In the genomic region with DNA sequence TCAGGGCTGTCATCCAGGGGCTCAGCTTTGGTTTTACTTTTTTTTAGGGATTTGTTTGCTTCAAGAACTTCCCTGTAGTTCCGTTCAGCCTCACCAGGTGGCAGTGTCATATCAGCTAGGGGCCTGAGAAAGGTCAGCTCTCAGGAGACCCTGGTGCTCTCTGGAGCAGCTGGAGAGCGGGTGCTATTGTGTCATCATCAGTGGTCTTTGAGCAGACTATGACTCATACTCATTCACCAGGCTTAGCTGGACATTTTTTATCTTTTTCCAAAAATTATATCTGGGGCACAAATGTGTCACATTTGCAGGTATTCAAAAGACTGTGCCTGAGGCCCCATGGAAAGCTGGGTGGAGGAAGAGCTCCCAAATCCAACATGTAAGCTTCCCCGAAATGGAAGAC, we compare ENCODE assay signal across 9 cellular contexts. TPM values are rescaled to one million over a fixed set of nuclear protein-coding genes. Genes with fewer than 3 reads are reported as not detected.
DNase-seq lines count a peak whose midpoint lies in the region; ATAC-seq, FAIRE-seq and TF ChIP-seq lines count a peak whose summit lies in the region.
"Had no signal": no experiment of that assay in that cellular context is flagged by ENCODE, and none has a peak within 500 bp of the region (broad histone marks: within the 10 kb centered on the region; RNA-seq: fewer than 3 reads in every experiment).

No MANE protein-coding gene starts in this region.

- no peak overlapping the region for H3K4me3 Mint-ChIP-seq in natural killer cell

- H3K4me3 ChIP-seq in right atrium auricular region (no peak overlapping the region), RWPE2 (ENCODE audit: severe bottlenecking) (no peak overlapping the region), endothelial cell of umbilical vein (replicated peaks in 1 of 3; ENCODE audit: insufficient read depth in 1 of 3, low read depth in 1 of 3, low read length in 3 of 3) (no peak overlapping the region)

- intact Hi-C loops in Right ventricle myocardium superior (cut with DNase I): loop anchor here (2.0 kb wide), 1 partner anchor 81 kb away; no protein-coding TSS in a partner anchor
- intact Hi-C loops in endothelial cell of umbilical vein (cut with micrococcal nuclease): loop anchor here (5.0 kb wide), 1 partner anchor 496 kb away; no protein-coding TSS in a partner anchor
- intact Hi-C loops in natural killer cell (cut with micrococcal nuclease): no loop called here

- FAIRE-seq in endothelial cell of umbilical vein (lab: Jason Lieb, UNC): peak; percentile 12

- peak in 1 of 2 donors; percentile 48 for TF ChIP-seq CTCF in right atrium auricular region (IDR thresholded peaks at IDR 0.05)
- peak; percentile 82 for TF ChIP-seq CTCF in LNCAP (IDR thresholded peaks at IDR 0.05)
- TF ChIP-seq CTCF in RWPE2 (IDR thresholded peaks at IDR 0.05; ENCODE audit: poor library complexity, severe bottlenecking): peak; percentile 97
- TF ChIP-seq CTCF in endothelial cell of umbilical vein (IDR thresholded peaks at IDR 0.05; ENCODE audit: extremely low read depth in 1 of 2, insufficient read depth in 1 of 2, low read depth in 1 of 2, low read length in 2 of 2): peak; percentile 56 to 60
- TF ChIP-seq CTCF in natural killer cell (IDR thresholded peaks at IDR 0.05): peak; percentile 19

- no peaks in the 10 kb centered on the region for H3K27me3 Mint-ChIP-seq in natural killer cell (ENCODE audit: low read depth in 2 of 2)

- no peak overlapping the region for H3K27ac Mint-ChIP-seq in natural killer cell

- TF ChIP-seq POLR2A in endothelial cell of umbilical vein (IDR thresholded peaks at IDR 0.05; ENCODE audit: low read depth, low read length): no peak

- no TSS peak for BruUV-seq in endothelial cell of umbilical vein (replicated peaks; lab: Mats Ljungman, UMichigan)

- peaks cover 0 to 50% of the 10 kb centered on the region in 2 donors for H3K9me3 ChIP-seq in right atrium auricular region
- H3K9me3 ChIP-seq in RWPE2 (ENCODE audit: severe bottlenecking): no peaks in the 10 kb centered on the region
- no peaks in the 10 kb centered on the region for H3K9me3 ChIP-seq in endothelial cell of umbilical vein (replicated peaks; ENCODE audit: control insufficient read depth, insufficient read depth, low read length)

- POLR2A ChIA-PET in endothelial cell of umbilical vein (lab: Charles Lee): no interaction called here

- no peak overlapping the region for H2AFZ ChIP-seq in endothelial cell of umbilical vein (ENCODE audit: low read depth, low read length)

- H3K9ac ChIP-seq in endothelial cell of umbilical vein (replicated peaks; ENCODE audit: extremely low read depth, insufficient read depth, low read length): no peak overlapping the region

- H3K27me3 ChIP-seq in right atrium auricular region: no peaks in the 10 kb centered on the region
- no peaks in the 10 kb centered on the region for H3K27me3 ChIP-seq in RWPE2 (ENCODE audit: insufficient read depth, poor library complexity, severe bottlenecking)
- no peaks in the 10 kb centered on the region for H3K27me3 ChIP-seq in endothelial cell of umbilical vein (ENCODE audit: control insufficient read depth in 2 of 2, insufficient read depth in 2 of 2, low read length in 2 of 2)

- H3K4me1 ChIP-seq in right atrium auricular region: no peaks in the 10 kb centered on the region
- H3K4me1 ChIP-seq in RWPE2 (ENCODE audit: insufficient read depth, poor library complexity, severe bottlenecking): no peaks in the 10 kb centered on the region
- H3K4me1 ChIP-seq in endothelial cell of umbilical vein (ENCODE audit: control insufficient read depth, extremely low read depth, insufficient read depth, low read length): no peaks in the 10 kb centered on the region

- dilution Hi-C loops in endothelial cell of umbilical vein (cut with MboI; ENCODE audit: extremely low pct_ligation_motif_present, low sequenced_read_pairs): no loop called here

- ATAC-seq in Right ventricle myocardium superior (ENCODE audit: poor library complexity): peak; percentile 53
- peak; percentile 44; the same call in 2 of the 3 replicates for ATAC-seq in RWPE2 (ENCODE audit: low read depth)
- no peak for ATAC-seq in natural killer cell
- no peak for ATAC-seq in HG03280 (IDR thresholded peaks at IDR 0.05; ENCODE audit: unreplicated experiment)

- H3K79me2 ChIP-seq in endothelial cell of umbilical vein (ENCODE audit: control insufficient read depth, insufficient read depth, low read length): no peaks in the 10 kb centered on the region

- H3K9me3 Mint-ChIP-seq in natural killer cell: peaks cover 2% of the 10 kb centered on the region in 2 donors

- H3K9me1 ChIP-seq in endothelial cell of umbilical vein (replicated peaks; ENCODE audit: control insufficient read depth, extremely low read depth, insufficient read depth, low read length): no peaks in the 10 kb centered on the region

- no peaks in the 10 kb centered on the region for H4K20me1 ChIP-seq in endothelial cell of umbilical vein (replicated peaks; ENCODE audit: control insufficient read depth, extremely low read depth, insufficient read depth, low read length)

- DNase-seq in Right ventricle myocardium superior (peak; percentile 44), right atrium auricular region (ENCODE audit: low spot score) (no peak), RWPE2 (ENCODE audit: low spot score) (peak; percentile 61), endothelial cell of umbilical vein (ENCODE audit: low read depth, low spot score) (peak; percentile 45), natural killer cell (no peak), activated gamma-delta T cell treated with Interleukin-2 at 50 U/mL for 16 hours (no peak)

- no peaks in the 10 kb centered on the region for H3K36me3 Mint-ChIP-seq in natural killer cell

- H3K36me3 ChIP-seq in right atrium auricular region (no peaks in the 10 kb centered on the region), RWPE2 (ENCODE audit: low read depth) (no peaks in the 10 kb centered on the region), endothelial cell of umbilical vein (ENCODE audit: control insufficient read depth in 2 of 2, extremely low read depth in 1 of 2, insufficient read depth in 2 of 2, low read length in 2 of 2) (no peaks in the 10 kb centered on the region)

- H3K4me2 ChIP-seq in endothelial cell of umbilical vein (ENCODE audit: insufficient read depth, low read length): no peak overlapping the region

- no peak overlapping the region for H3K27ac ChIP-seq in right atrium auricular region
- no peak overlapping the region for H3K27ac ChIP-seq in RWPE2 (ENCODE audit: poor library complexity, severe bottlenecking)
- no peak overlapping the region for H3K27ac ChIP-seq in endothelial cell of umbilical vein (ENCODE audit: insufficient read depth, low read depth, low read length)
- H3K27ac ChIP-seq: epithelial cell of prostate had no signal

- CTCF ChIA-PET in endothelial cell of umbilical vein (lab: Charles Lee): interaction anchor here (0.6 to 2.3 kb wide), 17 partner anchors 9 to 114 kb away, joined by 3 to 9 read pairs (median 4); no protein-coding TSS in a partner anchor

- H3K4me1 Mint-ChIP-seq in natural killer cell: no peaks in the 10 kb centered on the region

TF ChIP-seq in endothelial cell of umbilical vein, 7 proteins besides CTCF, POLR2A, EP300 and RAD21:
- TF ChIP-seq JUN (IDR thresholded peaks at IDR 0.05; ENCODE audit: borderline replicate concordance, insufficient read depth, insufficient read length, low read depth) (peak; percentile 42), MYC (IDR thresholded peaks at IDR 0.05; ENCODE audit: low read depth, low read length) (no peak)
- TF ChIP-seq, protein P1, sequence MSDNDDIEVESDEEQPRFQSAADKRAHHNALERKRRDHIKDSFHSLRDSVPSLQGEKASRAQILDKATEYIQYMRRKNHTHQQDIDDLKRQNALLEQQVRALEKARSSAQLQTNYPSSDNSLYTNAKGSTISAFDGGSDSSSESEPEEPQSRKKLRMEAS (IDR thresholded peaks at IDR 0.05; ENCODE audit: insufficient read depth, insufficient read length): no peak

RNA-seq across cellular contexts. Expression of a gene that starts 24.4 kb away (rescaled TPM):
- total RNA-seq in Right ventricle myocardium superior (2.9 TPM), right atrium auricular region (1 to 10 TPM; 2.2 to 3.2 TPM), endothelial cell of umbilical vein (3.7 and 3.8 TPM in 2 replicates), natural killer cell (1 to 10 TPM; 2.9 to 4.6 (median 3.2) TPM)
- 0.64 and 0.65 TPM in 2 replicates for polyA plus RNA-seq in endothelial cell of umbilical vein
- polyA plus RNA-seq in endothelial cell of umbilical vein (2011; cell fraction: cytosol; rRNA removed): 0.75 and 1.1 TPM in 2 replicates
- polyA plus RNA-seq in endothelial cell of umbilical vein (2011; cell fraction: nucleus; rRNA removed): 0.83 and 1.3 TPM in 2 replicates
- 0.84 and 0.94 TPM in 2 replicates for polyA plus RNA-seq in endothelial cell of umbilical vein (2012)
- 3.1 and 4.5 TPM in 2 replicates for polyA minus RNA-seq in endothelial cell of umbilical vein
- not detected for polyA minus RNA-seq in endothelial cell of umbilical vein (2011; cell fraction: cytosol; rRNA and poly(A)+ RNA removed)
- 3.8 and 5.5 TPM in 2 replicates for polyA minus RNA-seq in endothelial cell of umbilical vein (2011; cell fraction: nucleus; rRNA and poly(A)+ RNA removed)

RNA-seq across cellular contexts. Expression of a gene that starts 42.5 kb away (rescaled TPM):
- 0.54 TPM for total RNA-seq in Right ventricle myocardium superior
- total RNA-seq in right atrium auricular region: under 1 TPM; 0.11 to 0.35 TPM
- total RNA-seq in endothelial cell of umbilical vein: 0.44 and 0.60 TPM in 2 replicates
- polyA plus RNA-seq in endothelial cell of umbilical vein: 0.10 and 0.39 TPM in 2 replicates
- 0.06 and 0.23 TPM in 2 replicates for polyA plus RNA-seq in endothelial cell of umbilical vein (2011; cell fraction: cytosol; rRNA removed)
- 1.1 and 2.4 TPM in 2 replicates for polyA plus RNA-seq in endothelial cell of umbilical vein (2011; cell fraction: nucleus; rRNA removed)
- polyA plus RNA-seq in endothelial cell of umbilical vein (2012): 0.33 and 0.72 TPM in 2 replicates
- polyA minus RNA-seq in endothelial cell of umbilical vein: 0.10 and 0.30 TPM in 2 replicates
- polyA minus RNA-seq in endothelial cell of umbilical vein (2011; cell fraction: cytosol; rRNA and poly(A)+ RNA removed): not detected
- polyA minus RNA-seq in endothelial cell of umbilical vein (2011; cell fraction: nucleus; rRNA and poly(A)+ RNA removed): 1.9 and 2.3 TPM in 2 replicates
- 1 to 10 TPM in 1 of 3 donors, under 1 TPM in 2; 0.64 to 1.1 (median 0.70) TPM for total RNA-seq in natural killer cell

Comparison
In these comparisons a context has a peak if more than half of its experiments do, and no peak if none do; other contexts are left out.
1. DNase-seq: peak in Right ventricle myocardium superior (single experiment), RWPE2 (single experiment) and endothelial cell of umbilical vein (single experiment); none in right atrium auricular region (single experiment), natural killer cell (single experiment) and activated gamma-delta T cell treated with Interleukin-2 at 50 U/mL for 16 hours (single experiment).
2. ATAC-seq: peak in Right ventricle myocardium superior (single experiment) and RWPE2 (single experiment); none in natural killer cell (0 of 3) and HG03280 (single experiment).